Comparison of ENCODE assay signal across 18 cellular contexts in the genomic region with DNA sequence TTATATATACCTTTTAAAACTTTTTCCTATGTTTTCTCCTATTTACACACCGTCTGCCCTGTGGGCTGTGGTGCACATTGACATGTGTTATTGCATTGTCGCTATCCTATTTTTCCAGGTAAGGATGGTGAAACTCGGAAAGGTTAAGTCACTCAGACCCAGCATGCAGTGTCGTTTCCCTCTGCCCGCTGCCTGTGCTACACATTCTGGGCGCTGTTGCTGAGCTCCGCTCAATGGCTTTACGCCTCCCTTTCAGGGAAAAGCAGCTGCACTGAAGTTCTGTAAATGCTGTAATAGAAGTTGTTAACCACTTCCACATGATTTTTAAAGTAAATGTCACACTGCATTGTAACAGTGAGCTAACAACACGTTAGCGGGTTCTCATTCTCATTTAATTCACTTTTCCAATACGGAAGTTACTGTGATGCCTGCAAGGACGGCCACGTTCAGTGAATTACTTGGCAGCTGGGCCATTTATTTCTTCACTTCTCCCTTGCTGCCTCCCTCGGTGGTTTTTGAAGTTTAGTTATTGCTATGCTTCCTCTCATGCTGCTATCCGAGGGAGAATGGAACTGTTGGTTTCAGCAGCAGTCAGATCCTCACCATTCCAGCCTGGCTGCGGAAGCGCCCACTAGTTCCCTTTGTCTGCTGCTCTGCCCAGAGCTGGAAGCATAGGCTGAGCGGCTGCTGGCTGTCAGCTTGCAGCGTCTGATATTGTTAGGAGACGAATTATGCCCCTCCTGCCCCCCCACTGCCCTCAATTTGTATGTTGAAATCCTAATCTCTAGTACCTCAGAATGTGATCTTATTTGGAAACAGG.
DNase-seq lines count a peak whose midpoint lies in the region; ATAC-seq and TF ChIP-seq lines count a peak whose summit lies in the region.
"Had no signal": no experiment of that assay in that cellular context is flagged by ENCODE, and none has a peak within 500 bp of the region (broad histone marks: within the 10 kb centered on the region; RNA-seq: fewer than 3 reads in every experiment).

No MANE protein-coding gene starts in this region.

- no peak for TF ChIP-seq CTCF in breast epithelium (IDR thresholded peaks at IDR 0.05)

- no peaks in the 10 kb centered on the region for H3K9me3 ChIP-seq in GM23248 (ENCODE audit: low read depth)
- H3K9me3 ChIP-seq in breast epithelium: no peaks in the 10 kb centered on the region
- H3K9me3 ChIP-seq: BE2C, heart left ventricle, right atrium auricular region had no signal

- H3K79me2 ChIP-seq in GM23248 (ENCODE audit: insufficient read depth): no peaks in the 10 kb centered on the region

- H3K4me1 ChIP-seq in GM23248 (ENCODE audit: insufficient read depth) (no peaks in the 10 kb centered on the region), breast epithelium (no peaks in the 10 kb centered on the region)
- H3K4me1 ChIP-seq: BE2C, right atrium auricular region had no signal

- H3K27ac ChIP-seq in GM23248 (no peak overlapping the region), breast epithelium (no peak overlapping the region)
- H3K27ac ChIP-seq: heart left ventricle, right atrium auricular region had no signal

- peak overlapping the region; percentile 75 for H2AFZ ChIP-seq in GM23248

- in situ Hi-C loops in GM23248 (cut with MboI): no loop called here

- peak overlapping the region; percentile 56 for H3K4me3 ChIP-seq in GM23248
- H3K4me3 ChIP-seq in breast epithelium: peak overlapping the region in 1 of 3 donors; percentile 25
- H3K4me3 ChIP-seq: heart left ventricle, right atrium auricular region had no signal

- peak overlapping the region; percentile 79 for H3K4me2 ChIP-seq in GM23248 (ENCODE audit: unreplicated experiment)

- no peaks in the 10 kb centered on the region for H3F3A ChIP-seq in GM23248 (ENCODE audit: insufficient read depth)

- no peak for ATAC-seq in HG03520 (IDR thresholded peaks at IDR 0.05; ENCODE audit: unreplicated experiment)
- ATAC-seq: heart left ventricle had no signal

- no peaks in the 10 kb centered on the region for H4K20me1 ChIP-seq in GM23248 (ENCODE audit: insufficient read depth)

- peaks cover 34% of the 10 kb centered on the region; the same call in 1 of the 2 replicates for H3K27me3 ChIP-seq in GM23248 (replicated peaks; ENCODE audit: insufficient read depth)
- H3K27me3 ChIP-seq in breast epithelium: peaks cover 1 to 6% of the 10 kb centered on the region in 2 donors
- H3K27me3 ChIP-seq: BE2C, right atrium auricular region had no signal

- no peaks in the 10 kb centered on the region for H3K9me2 ChIP-seq in GM23248 (ENCODE audit: insufficient read depth)

- intact Hi-C loops in breast epithelium (cut with DNase I; ENCODE audit: low total_unique reads): no loop called here

- DNase-seq in GM23248: peak; percentile 25
- peak; percentile 14 for DNase-seq in SHP77 treated with DMSO at 0.1 percent for 48 hours (lab: John Stamatoyannopoulos, UW)
- DNase-seq in medulla oblongata (ENCODE audit: extremely low spot score): peak; percentile 3
- peak; percentile 5 for DNase-seq in stromal cell of bone marrow (ENCODE audit: low read depth)
- DNase-seq in breast epithelium (ENCODE audit: low spot score in 2 of 2): no peak
- no peak for DNase-seq in stimulated activated CD4-positive, alpha-beta T cell treated with anti-CD3 and anti-CD28 coated beads, Interleukin-2, amount 100 ng/mL, for 24 hours
- DNase-seq: activated CD4-positive, CD25-positive, alpha-beta regulatory T cell treated with anti-CD3 and anti-CD28 coated beads, Interleukin-2, amount 50 U/mL, for 72 hours; BE2C; effector CD8-positive, alpha-beta T cell; GF-D8; heart left ventricle; islet precursor cell; Karpas-422; mammary epithelial cell; NCI-H1436 treated with DMSO at 0.1 percent for 48 hours; NCI-H446 treated with DMSO at 0.1 percent for 48 hours had no signal

- H3K36me3 ChIP-seq in GM23248 (ENCODE audit: low read depth): no peaks in the 10 kb centered on the region
- H3K36me3 ChIP-seq in breast epithelium: no peaks in the 10 kb centered on the region
- H3K36me3 ChIP-seq: BE2C, heart left ventricle, right atrium auricular region had no signal

- H3K9ac ChIP-seq in GM23248: no peak overlapping the region

- TF ChIP-seq POLR2A in breast epithelium (IDR thresholded peaks at IDR 0.05): no peak

- WGBS in GM23248 (ENCODE audit: low coverage in 1 of 2, low lambda C conversion rate in 2 of 2, missing lambda C conversion rate in 2 of 2), 2 experiments: 2% methylated on average over 20 of the region's 20 CpGs

Comparison
In these comparisons a context has a peak if more than half of its experiments do, and no peak if none do; other contexts are left out.
1. DNase-seq: peak in GM23248 (single experiment), SHP77 treated with DMSO at 0.1 percent for 48 hours (single experiment), medulla oblongata (single experiment) and stromal cell of bone marrow (single experiment); none in breast epithelium (0 of 2) and stimulated activated CD4-positive, alpha-beta T cell treated with anti-CD3 and anti-CD28 coated beads, Interleukin-2, amount 100 ng/mL, for 24 hours (0 of 2).